Comparison of ENCODE assay signal across 8 cellular contexts in the genomic region with DNA sequence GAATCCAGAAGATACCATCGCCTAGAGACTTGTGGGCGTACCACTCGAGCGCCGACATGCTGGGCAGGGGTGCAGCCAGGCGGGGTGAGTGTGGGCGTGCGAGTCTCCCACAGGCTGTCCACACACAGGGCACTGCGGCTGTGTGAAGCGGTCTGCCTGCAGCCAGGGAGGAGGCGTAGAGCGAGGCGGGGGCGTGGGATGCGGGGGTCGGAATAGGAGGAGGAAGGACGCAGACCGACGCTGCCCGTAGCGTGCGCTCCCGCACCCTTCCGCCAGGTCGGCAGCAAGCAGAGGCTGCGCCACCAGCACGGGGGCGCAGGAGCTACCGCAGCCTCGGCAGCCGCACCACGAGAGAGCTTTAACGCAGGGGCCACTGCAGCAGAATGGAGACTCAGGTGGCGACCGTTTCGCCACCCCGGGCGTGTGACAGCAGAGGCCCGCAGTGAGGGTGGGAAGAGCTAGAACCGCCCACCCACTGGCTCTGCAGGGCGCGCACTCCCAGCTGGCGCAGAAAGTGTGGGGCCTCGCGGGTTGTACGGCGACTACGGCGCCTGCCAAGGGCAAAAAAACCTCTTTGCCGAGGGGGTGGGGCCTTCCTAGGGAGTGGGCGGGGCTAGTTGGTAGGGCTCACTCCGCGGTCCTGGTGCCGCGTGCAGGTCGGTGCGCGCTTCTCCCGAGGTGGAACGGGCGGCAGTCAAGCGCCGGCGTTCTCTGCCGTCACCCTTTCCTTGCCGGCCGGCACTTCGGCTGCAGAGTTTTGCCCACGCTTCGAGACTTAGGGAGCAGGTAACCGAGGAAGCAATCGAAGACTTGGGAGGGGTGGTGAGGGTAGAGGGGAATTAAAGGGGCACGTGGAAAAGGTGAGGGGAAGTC. TPM values are rescaled to one million over a fixed set of nuclear protein-coding genes. Genes with fewer than 3 reads are reported as not detected.
A peak's percentile ranks its signal among the peaks of the same experiment; 100 is the strongest.
DNase-seq lines count a peak whose midpoint lies in the region; ATAC-seq and TF ChIP-seq lines count a peak whose summit lies in the region.

A gene (minus strand): TSS at position 537 of the 873 bp plus-strand sequence. CDS start 479 bp downstream, at position 58.
A gene with protein sequence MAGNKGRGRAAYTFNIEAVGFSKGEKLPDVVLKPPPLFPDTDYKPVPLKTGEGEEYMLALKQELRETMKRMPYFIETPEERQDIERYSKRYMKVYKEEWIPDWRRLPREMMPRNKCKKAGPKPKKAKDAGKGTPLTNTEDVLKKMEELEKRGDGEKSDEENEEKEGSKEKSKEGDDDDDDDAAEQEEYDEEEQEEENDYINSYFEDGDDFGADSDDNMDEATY (plus strand): TSS at position 630 of the 873 bp plus-strand sequence. CDS start 10,704 bp downstream, outside the sequence.

- TF ChIP-seq CTCF in HFFc6 (IDR thresholded peaks at IDR 0.05): peak; percentile 73
- TF ChIP-seq CTCF in glutamatergic neuron (IDR thresholded peaks at IDR 0.05; ENCODE audit: partially characterized antibody, unreplicated experiment): peak; percentile 73
- TF ChIP-seq CTCF in osteocyte (IDR thresholded peaks at IDR 0.05): peak; percentile 66

- H3K9me3 Mint-ChIP-seq in HFFc6 (no peaks in the 10 kb centered on the region), glutamatergic neuron (ENCODE audit: unreplicated experiment) (peaks cover 5% of the 10 kb centered on the region), osteocyte (ENCODE audit: unreplicated experiment) (no peaks in the 10 kb centered on the region)
- H3K9me3 Mint-ChIP-seq in activated naive CD4-positive, alpha-beta T cell treated with anti-CD3 and anti-CD28 coated beads, Interleukin-2, amount 50 U/mL, for 72 hours: peaks cover under 1 to 5% of the 10 kb centered on the region in 2 donors

- H3K36me3 Mint-ChIP-seq in HFFc6 (ENCODE audit: low read depth) (peaks cover 9% of the 10 kb centered on the region; the same call in 1 of the 2 replicates), glutamatergic neuron (ENCODE audit: unreplicated experiment) (no peaks in the 10 kb centered on the region), osteocyte (ENCODE audit: unreplicated experiment) (peaks cover under 1% of the 10 kb centered on the region)
- H3K36me3 Mint-ChIP-seq in activated naive CD4-positive, alpha-beta T cell treated with anti-CD3 and anti-CD28 coated beads, Interleukin-2, amount 50 U/mL, for 72 hours: peaks cover 34 to 35% of the 10 kb centered on the region in 2 donors

- peak; percentile 89 for DNase-seq in HFFc6
- DNase-seq in MV-4-11 (lab: John Stamatoyannopoulos, UW): peak; percentile 86
- DNase-seq in SK-N-MC (ENCODE audit: low read depth, low spot score): peak; percentile 70
- peak; percentile 86 to 90 for DNase-seq in activated naive CD4-positive, alpha-beta T cell treated with anti-CD3 and anti-CD28 coated beads, Interleukin-2, amount 50 U/mL, for 72 hours (ENCODE audit: low spot score in 2 of 2)
- peak; percentile 97 for DNase-seq in glutamatergic neuron
- DNase-seq in osteocyte (ENCODE audit: extremely low spot score, unreplicated experiment): peak; percentile 96

- peaks cover 3% of the 10 kb centered on the region; the same call in 1 of the 2 replicates for H3K27me3 Mint-ChIP-seq in HFFc6 (ENCODE audit: insufficient read depth)
- peaks cover 4% of the 10 kb centered on the region for H3K27me3 Mint-ChIP-seq in glutamatergic neuron (ENCODE audit: unreplicated experiment)
- no peaks in the 10 kb centered on the region for H3K27me3 Mint-ChIP-seq in osteocyte (ENCODE audit: unreplicated experiment)

- no peaks in the 10 kb centered on the region for H3K9me3 ChIP-seq in SK-N-MC (ENCODE audit: low read depth, low read length)
- no peaks in the 10 kb centered on the region for H3K9me3 ChIP-seq in thymus (ENCODE audit: control insufficient read depth)

- H3K4me1 ChIP-seq in thymus (ENCODE audit: control insufficient read depth, insufficient read depth, low read length): peaks cover 5% of the 10 kb centered on the region

- H3K36me3 ChIP-seq in SK-N-MC (ENCODE audit: insufficient read depth, low read length) (peaks cover 16% of the 10 kb centered on the region), thymus (ENCODE audit: control insufficient read depth, insufficient read depth) (no peaks in the 10 kb centered on the region)

- peak within 1 kb of the TSS; percentile 89 for H3K27ac Mint-ChIP-seq in HFFc6
- peak within 1 kb of the TSS; percentile 92 to 93 for H3K27ac Mint-ChIP-seq in activated naive CD4-positive, alpha-beta T cell treated with anti-CD3 and anti-CD28 coated beads, Interleukin-2, amount 50 U/mL, for 72 hours
- peak within 1 kb of the TSS; percentile 89 for H3K27ac Mint-ChIP-seq in glutamatergic neuron (ENCODE audit: unreplicated experiment)
- peak within 1 kb of the TSS; percentile 92 for H3K27ac Mint-ChIP-seq in osteocyte (ENCODE audit: unreplicated experiment)

- H3K27me3 ChIP-seq in thymus (ENCODE audit: control insufficient read depth, insufficient read depth): no peaks in the 10 kb centered on the region

- under 1% methylated on average over 73 of the region's 73 CpGs for WGBS in thymus

- ATAC-seq in activated naive CD4-positive, alpha-beta T cell treated with anti-CD3 and anti-CD28 coated beads, Interleukin-2, amount 50 U/mL, for 72 hours: peak; percentile 84 to 93

- peak within 1 kb of the TSS; percentile 99 for H3K4me3 Mint-ChIP-seq in HFFc6
- H3K4me3 Mint-ChIP-seq in glutamatergic neuron (ENCODE audit: unreplicated experiment): peak within 1 kb of the TSS; percentile 96
- H3K4me3 Mint-ChIP-seq in osteocyte (ENCODE audit: unreplicated experiment): peak within 1 kb of the TSS; percentile 96

- H3K9ac ChIP-seq in SK-N-MC (ENCODE audit: insufficient read length): peak within 1 kb of the TSS; percentile 85

- H3K27ac ChIP-seq in SK-N-MC (no peak within 1 kb of the TSS), thymus (ENCODE audit: low read depth) (peak within 1 kb of the TSS; percentile 94)

- H3K4me1 Mint-ChIP-seq in HFFc6 (ENCODE audit: low read depth) (peaks cover 37% of the 10 kb centered on the region), glutamatergic neuron (ENCODE audit: low read depth, unreplicated experiment) (peaks cover 12% of the 10 kb centered on the region), osteocyte (ENCODE audit: unreplicated experiment) (peaks cover 40% of the 10 kb centered on the region)

- TF ChIP-seq POLR2A in GM10847 (IDR thresholded peaks at IDR 0.05; ENCODE audit: extremely low read depth, insufficient read length): peak; percentile 64

- H3K4me3 ChIP-seq in SK-N-MC (peak within 1 kb of the TSS; percentile 84), thymus (ENCODE audit: low read length) (peak within 1 kb of the TSS; percentile 86)

RNA-seq across cellular contexts. Expression of the first gene that starts in this region (rescaled TPM):
- total RNA-seq in HFFc6 (2021; fragmentation: NEBNext Ultra II Directional; extraction: Animal tissue kit (Norgen Biotek cat#: 25700)): 1 to 10 TPM; 5.1 to 6.3 (median 5.6) TPM
- total RNA-seq in activated naive CD4-positive, alpha-beta T cell treated with anti-CD3 and anti-CD28 coated beads, Interleukin-2, amount 50 U/mL, for 72 hours: 1 to 10 TPM in 1 of 2 donors, under 1 TPM in 1; 0.98 to 4.1 TPM
- 2.6 TPM for total RNA-seq in glutamatergic neuron (ENCODE audit: unreplicated experiment)
- 6.3 and 6.6 TPM in 2 replicates for total RNA-seq in osteocyte
- polyA plus RNA-seq in thymus: 4.8 TPM

RNA-seq across cellular contexts. Expression of the second gene that starts in this region (rescaled TPM):
- total RNA-seq in HFFc6 (2021; fragmentation: NEBNext Ultra II Directional; extraction: Animal tissue kit (Norgen Biotek cat#: 25700)): 10 to 100 TPM in 5 of 6 experiments, 1 to 10 TPM in 1; 6.7 to 17.0 (median 15.3) TPM
- 10 to 100 TPM in 1 of 2 donors, 1 to 10 TPM in 1; 6.2 to 11.7 TPM for total RNA-seq in activated naive CD4-positive, alpha-beta T cell treated with anti-CD3 and anti-CD28 coated beads, Interleukin-2, amount 50 U/mL, for 72 hours
- total RNA-seq in glutamatergic neuron (ENCODE audit: unreplicated experiment) (3.9 TPM), osteocyte (3.8 and 4.4 TPM in 2 replicates)
- polyA plus RNA-seq in thymus: 1.7 TPM
